In the genomic region with DNA sequence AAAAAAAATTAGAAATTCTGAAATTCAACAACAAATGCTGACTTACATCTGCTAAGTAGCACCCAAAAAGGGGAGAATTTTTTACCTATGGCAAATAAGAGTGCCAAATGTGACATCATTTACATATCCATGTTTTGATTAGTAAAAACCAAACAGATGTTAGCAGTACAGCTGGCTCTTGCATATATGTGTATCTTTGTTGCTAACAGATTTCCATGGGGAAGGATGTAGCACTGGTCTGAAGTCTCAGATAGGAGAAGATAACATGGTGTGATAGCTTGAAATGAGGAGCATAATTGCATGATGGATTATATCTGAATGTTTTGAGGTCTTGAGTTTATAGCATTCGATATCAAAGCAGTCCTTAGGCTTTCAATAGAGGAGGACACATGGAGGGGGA, we compare ENCODE assay signal across 31 cellular contexts. TPM values are rescaled to one million over a fixed set of nuclear protein-coding genes. Genes with fewer than 3 reads are reported as not detected.
DNase-seq lines count a peak whose midpoint lies in the region; ATAC-seq and TF ChIP-seq lines count a peak whose summit lies in the region.
"Had no signal": no experiment of that assay in that cellular context is flagged by ENCODE, and none has a peak within 500 bp of the region (broad histone marks: within the 10 kb centered on the region; RNA-seq: fewer than 3 reads in every experiment).

No MANE protein-coding gene starts in this region.

- peaks cover 3% of the 10 kb centered on the region for H3K36me3 Mint-ChIP-seq in CD4-positive, CD25-positive, alpha-beta regulatory T cell
- H3K36me3 Mint-ChIP-seq in CD8-positive, alpha-beta T cell, result peaks cover 41% of the 10 kb centered on the region
- peaks cover 29% of the 10 kb centered on the region for H3K36me3 Mint-ChIP-seq in activated T-helper 17 cell treated with anti-CD3 and anti-CD28 coated beads, Interleukin-2, amount 50 U/mL, for 72 hours (ENCODE audit: low read depth)
- H3K36me3 Mint-ChIP-seq in naive thymus-derived CD8-positive, alpha-beta T cell, result peaks cover under 1 to 43% (median 3%) of the 10 kb centered on the region in 3 donors
- H3K36me3 Mint-ChIP-seq in activated T-helper 2 cell treated with anti-CD3 and anti-CD28 coated beads, Interferon-gamma antibody, Interleukin-2, Interleukin-4, amounts not matched to agents 10 μg/mL and 5 μg/mL and 100 μg/mL, durations not matched to agents 14 hours and 24 hours and 36 hours (ENCODE audit: low read depth), result peaks cover 31% of the 10 kb centered on the region

- CTCF ChIA-PET in CD8-positive, alpha-beta T cell (lab: Charles Lee), result no interaction called here

- H3K4me3 Mint-ChIP-seq in CD4-positive, CD25-positive, alpha-beta regulatory T cell, result peak overlapping the region in 3 of 4 donors; percentile 1 to 48 (median 4)
- H3K4me3 Mint-ChIP-seq in CD8-positive, alpha-beta T cell, result no peak overlapping the region
- H3K4me3 Mint-ChIP-seq in activated T-helper 17 cell treated with anti-CD3 and anti-CD28 coated beads, Interleukin-2, amount 50 U/mL, for 72 hours, result no peak overlapping the region
- peak overlapping the region in 3 of 10 donors; percentile 20 to 34 (median 30) for H3K4me3 Mint-ChIP-seq in naive thymus-derived CD8-positive, alpha-beta T cell
- no peak overlapping the region for H3K4me3 Mint-ChIP-seq in activated T-helper 2 cell treated with anti-CD3 and anti-CD28 coated beads, Interferon-gamma antibody, Interleukin-2, Interleukin-4, amounts not matched to agents 10 μg/mL and 5 μg/mL and 100 μg/mL, durations not matched to agents 14 hours and 24 hours and 36 hours (ENCODE audit: low read depth)
- H3K4me3 Mint-ChIP-seq: activated CD8-positive, alpha-beta T cell treated with anti-CD3 and anti-CD28 coated beads, Interleukin-2, amount 10 ng/mL, durations not matched to agents 7 days and 5 days had no signal

- no peaks in the 10 kb centered on the region for H3K9me3 ChIP-seq in CD4-positive, CD25-positive, alpha-beta regulatory T cell (ENCODE audit: control insufficient read depth in 2 of 2, low read length in 2 of 2)
- no peaks in the 10 kb centered on the region for H3K9me3 ChIP-seq in CD8-positive, alpha-beta T cell (ENCODE audit: low read length)
- H3K9me3 ChIP-seq: esophagus squamous epithelium, HAP-1, neutrophil, prostate gland, sigmoid colon, testis, uterus had no signal

- POLR2A ChIA-PET in CD8-positive, alpha-beta T cell (lab: Charles Lee), result no interaction called here
- POLR2A ChIA-PET in naive thymus-derived CD8-positive, alpha-beta T cell (lab: Charles Lee), result interaction anchor here (7.7 kb wide), 1 partner anchor 17 kb away, joined by 43 read pairs; a partner anchor contains a TSS

- H3K27me3 ChIP-seq in CD4-positive, CD25-positive, alpha-beta regulatory T cell (ENCODE audit: control insufficient read depth, insufficient read depth, low read length), result no peaks in the 10 kb centered on the region
- no peaks in the 10 kb centered on the region for H3K27me3 ChIP-seq in CD8-positive, alpha-beta T cell (ENCODE audit: insufficient read depth, low read length)
- H3K27me3 ChIP-seq: cardiac muscle cell, esophagus squamous epithelium, hepatocyte, neutrophil, sigmoid colon, testis, uterus had no signal

- H3K4me3 ChIP-seq in CD4-positive, CD25-positive, alpha-beta regulatory T cell (ENCODE audit: low read depth, low read length), result peak overlapping the region; percentile 47
- H3K4me3 ChIP-seq in CD8-positive, alpha-beta T cell (ENCODE audit: low read depth, low read length), result no peak overlapping the region
- H3K4me3 ChIP-seq: cardiac muscle cell, esophagus squamous epithelium, HAP-1, hepatocyte, prostate gland, testis, uterus had no signal

- H3K36me3 ChIP-seq in CD4-positive, CD25-positive, alpha-beta regulatory T cell (ENCODE audit: control insufficient read depth, insufficient read depth, low read length), result peaks cover 24% of the 10 kb centered on the region
- no peaks in the 10 kb centered on the region for H3K36me3 ChIP-seq in CD8-positive, alpha-beta T cell (ENCODE audit: insufficient read depth, low read length)
- H3K36me3 ChIP-seq: HAP-1, neutrophil, prostate gland, uterus had no signal

- peak overlapping the region in 2 of 3 donors; percentile 26 to 62 for H3K27ac Mint-ChIP-seq in CD4-positive, CD25-positive, alpha-beta regulatory T cell
- H3K27ac Mint-ChIP-seq in CD8-positive, alpha-beta T cell, result peak overlapping the region; percentile 71
- peak overlapping the region; percentile 6 for H3K27ac Mint-ChIP-seq in activated T-helper 17 cell treated with anti-CD3 and anti-CD28 coated beads, Interleukin-2, amount 50 U/mL, for 72 hours
- peak overlapping the region in 8 of 10 donors; percentile 14 to 84 (median 55) for H3K27ac Mint-ChIP-seq in naive thymus-derived CD8-positive, alpha-beta T cell
- no peak overlapping the region for H3K27ac Mint-ChIP-seq in activated T-helper 2 cell treated with anti-CD3 and anti-CD28 coated beads, Interferon-gamma antibody, Interleukin-2, Interleukin-4, amounts not matched to agents 10 μg/mL and 5 μg/mL and 100 μg/mL, durations not matched to agents 14 hours and 24 hours and 36 hours
- H3K27ac Mint-ChIP-seq: activated CD8-positive, alpha-beta T cell treated with anti-CD3 and anti-CD28 coated beads, Interleukin-2, amount 10 ng/mL, durations not matched to agents 7 days and 5 days had no signal

- H3K4me1 Mint-ChIP-seq in CD4-positive, CD25-positive, alpha-beta regulatory T cell, result peaks cover 48 to 90% (median 79%) of the 10 kb centered on the region in 4 donors
- peaks cover 84% of the 10 kb centered on the region for H3K4me1 Mint-ChIP-seq in CD8-positive, alpha-beta T cell (ENCODE audit: low read depth)
- peaks cover 40% of the 10 kb centered on the region for H3K4me1 Mint-ChIP-seq in activated T-helper 17 cell treated with anti-CD3 and anti-CD28 coated beads, Interleukin-2, amount 50 U/mL, for 72 hours
- H3K4me1 Mint-ChIP-seq in naive thymus-derived CD8-positive, alpha-beta T cell, result peaks cover 36 to 87% (median 83%) of the 10 kb centered on the region in 4 donors
- peaks cover 38% of the 10 kb centered on the region for H3K4me1 Mint-ChIP-seq in activated T-helper 2 cell treated with anti-CD3 and anti-CD28 coated beads, Interferon-gamma antibody, Interleukin-2, Interleukin-4, amounts not matched to agents 10 μg/mL and 5 μg/mL and 100 μg/mL, durations not matched to agents 14 hours and 24 hours and 36 hours (ENCODE audit: low read depth)

- H3K9me3 Mint-ChIP-seq in CD4-positive, CD25-positive, alpha-beta regulatory T cell, result no peaks in the 10 kb centered on the region
- no peaks in the 10 kb centered on the region for H3K9me3 Mint-ChIP-seq in CD8-positive, alpha-beta T cell
- H3K9me3 Mint-ChIP-seq in activated T-helper 17 cell treated with anti-CD3 and anti-CD28 coated beads, Interleukin-2, amount 50 U/mL, for 72 hours, result no peaks in the 10 kb centered on the region
- H3K9me3 Mint-ChIP-seq in naive thymus-derived CD8-positive, alpha-beta T cell, result no peaks in the 10 kb centered on the region
- no peaks in the 10 kb centered on the region for H3K9me3 Mint-ChIP-seq in activated T-helper 2 cell treated with anti-CD3 and anti-CD28 coated beads, Interferon-gamma antibody, Interleukin-2, Interleukin-4, amounts not matched to agents 10 μg/mL and 5 μg/mL and 100 μg/mL, durations not matched to agents 14 hours and 24 hours and 36 hours

- no peaks in the 10 kb centered on the region for H3K27me3 Mint-ChIP-seq in CD4-positive, CD25-positive, alpha-beta regulatory T cell
- no peaks in the 10 kb centered on the region for H3K27me3 Mint-ChIP-seq in CD8-positive, alpha-beta T cell (ENCODE audit: low read depth)
- H3K27me3 Mint-ChIP-seq in activated T-helper 17 cell treated with anti-CD3 and anti-CD28 coated beads, Interleukin-2, amount 50 U/mL, for 72 hours, result no peaks in the 10 kb centered on the region
- no peaks in the 10 kb centered on the region for H3K27me3 Mint-ChIP-seq in naive thymus-derived CD8-positive, alpha-beta T cell
- H3K27me3 Mint-ChIP-seq in activated T-helper 2 cell treated with anti-CD3 and anti-CD28 coated beads, Interferon-gamma antibody, Interleukin-2, Interleukin-4, amounts not matched to agents 10 μg/mL and 5 μg/mL and 100 μg/mL, durations not matched to agents 14 hours and 24 hours and 36 hours (ENCODE audit: low read depth), result no peaks in the 10 kb centered on the region

- intact Hi-C loops in CD8-positive, alpha-beta T cell (cut with DNase I, micrococcal nuclease), result no loop called here
- intact Hi-C loops in activated T-helper 2 cell treated with anti-CD3 and anti-CD28 coated beads, Interferon-gamma antibody, Interleukin-2, Interleukin-4, amounts not matched to agents 10 μg/mL and 5 μg/mL and 100 μg/mL, durations not matched to agents 14 hours and 24 hours and 36 hours (cut with micrococcal nuclease), result no loop called here

- DNase-seq in CD4-positive, CD25-positive, alpha-beta regulatory T cell, result no peak
- no peak for DNase-seq in CD8-positive, alpha-beta T cell
- DNase-seq in naive thymus-derived CD8-positive, alpha-beta T cell, result no peak
- no peak for DNase-seq in activated T-helper 2 cell treated with anti-CD3 and anti-CD28 coated beads, Interferon-gamma antibody, Interleukin-2, Interleukin-4, amounts not matched to agents 10 μg/mL and 5 μg/mL and 100 μg/mL, durations not matched to agents 14 hours and 24 hours and 36 hours (ENCODE audit: low spot score)
- DNase-seq in globus pallidus (ENCODE audit: low spot score), result no peak
- DNase-seq: activated CD4-positive, CD25-positive, alpha-beta regulatory T cell treated with anti-CD3 and anti-CD28 coated beads, Interleukin-2, amount 50 U/mL, for 72 hours; activated CD8-positive, alpha-beta T cell treated with anti-CD3 and anti-CD28 coated beads, Interleukin-2, amount 10 ng/mL, durations not matched to agents 7 days and 5 days; activated naive CD4-positive, alpha-beta T cell treated with Interleukin-2 at 50 U/mL for 16 hours; anterior cingulate cortex; esophagus squamous epithelium; foreskin melanocyte; left cardiac atrium; NCI-H1092; NCI-H187 treated with DMSO at 0.1 percent for 48 hours; NCI-H2171 treated with DMSO at 0.1 percent for 48 hours; NCI-H524; NK-92 treated with Interleukin-12 subunit alpha and Interleukin-12 subunit beta, amount 100 ng/mL, for 24 hours; Right ventricle myocardium superior; sigmoid colon; stimulated activated CD4-positive, alpha-beta T cell treated with anti-CD3 and anti-CD28 coated beads, Interleukin-4, amount 100 ng/mL, for 4 hours; stimulated activated naive CD4-positive, alpha-beta T cell; T-helper 1 cell; testis; uterus had no signal

- H3K27ac ChIP-seq in CD4-positive, CD25-positive, alpha-beta regulatory T cell (ENCODE audit: insufficient read depth, low read length, poor library complexity, severe bottlenecking), result no peak overlapping the region
- no peak overlapping the region for H3K27ac ChIP-seq in CD8-positive, alpha-beta T cell (ENCODE audit: low read depth, low read length)
- H3K27ac ChIP-seq: cardiac muscle cell, esophagus squamous epithelium, hepatocyte, neutrophil, prostate gland, testis, uterus had no signal

- ATAC-seq in CD4-positive, CD25-positive, alpha-beta regulatory T cell (ENCODE audit: low read depth in 2 of 2), result no peak
- no peak for ATAC-seq in CD8-positive, alpha-beta T cell
- ATAC-seq in activated T-helper 17 cell treated with anti-CD3 and anti-CD28 coated beads, Interleukin-2, amount 50 U/mL, for 72 hours (replicated peaks), result no peak
- ATAC-seq in naive thymus-derived CD8-positive, alpha-beta T cell, result no peak
- ATAC-seq in GM19463 (IDR thresholded peaks at IDR 0.05; ENCODE audit: unreplicated experiment), result no peak
- ATAC-seq: activated CD8-positive, alpha-beta T cell treated with anti-CD3 and anti-CD28 coated beads, Interleukin-2, amount 10 ng/mL, durations not matched to agents 7 days and 5 days; left cardiac atrium had no signal

- H3K4me1 ChIP-seq in CD4-positive, CD25-positive, alpha-beta regulatory T cell (ENCODE audit: control insufficient read depth, insufficient read depth, low read length, poor library complexity, severe bottlenecking), result peaks cover 66% of the 10 kb centered on the region
- peaks cover 57% of the 10 kb centered on the region for H3K4me1 ChIP-seq in CD8-positive, alpha-beta T cell (ENCODE audit: insufficient read depth, low read length)
- H3K4me1 ChIP-seq: HAP-1 had no signal

- TF ChIP-seq CTCF in CD8-positive, alpha-beta T cell (IDR thresholded peaks at IDR 0.05), result no peak

RNA-seq across cellular contexts. Expression of a gene that starts 17.5 kb away (rescaled TPM):
- 366 TPM for total RNA-seq in CD4-positive, CD25-positive, alpha-beta regulatory T cell
- polyA plus RNA-seq in CD4-positive, CD25-positive, alpha-beta regulatory T cell, result 100 to 1,000 TPM in 2 of 4 donors, 10 to 100 TPM in 2; 75.9 to 127 (median 109) TPM
- total RNA-seq in CD8-positive, alpha-beta T cell, result 100 to 1,000 TPM; 461 to 470 TPM
- total RNA-seq in activated T-helper 17 cell treated with anti-CD3 and anti-CD28 coated beads, Interleukin-2, amount 50 U/mL, for 72 hours, result 10 to 100 TPM; 47.5 to 57.0 TPM
- 10 to 100 TPM; 91.4 to 98.3 TPM for total RNA-seq in naive thymus-derived CD8-positive, alpha-beta T cell
- polyA plus RNA-seq in naive thymus-derived CD8-positive, alpha-beta T cell, result 10 to 100 TPM; 69.1 to 98.1 (median 71.3) TPM
- 58.8 and 60.0 TPM in 2 replicates for total RNA-seq in activated T-helper 2 cell treated with anti-CD3 and anti-CD28 coated beads, Interferon-gamma antibody, Interleukin-2, Interleukin-4, amounts not matched to agents 10 μg/mL and 5 μg/mL and 100 μg/mL, durations not matched to agents 14 hours and 24 hours and 36 hours

Comparison
In these comparisons a context has a peak if more than half of its experiments do, and no peak if none do; other contexts are left out.
1. H3K4me3 Mint-ChIP-seq: peak in CD4-positive, CD25-positive, alpha-beta regulatory T cell (3 of 4); none in CD8-positive, alpha-beta T cell (single experiment), activated T-helper 17 cell treated with anti-CD3 and anti-CD28 coated beads, Interleukin-2, amount 50 U/mL, for 72 hours (single experiment) and activated T-helper 2 cell treated with anti-CD3 and anti-CD28 coated beads, Interferon-gamma antibody, Interleukin-2, Interleukin-4, amounts not matched to agents 10 μg/mL and 5 μg/mL and 100 μg/mL, durations not matched to agents 14 hours and 24 hours and 36 hours (single experiment).